In genomic region chr6:159972506-159973268, GRCh38 we compare ENCODE assay signal across 15 cellular contexts. TPM values are rescaled to one million over a fixed set of nuclear protein-coding genes. Genes with fewer than 3 reads are reported as not detected.
DNase-seq lines count a peak whose midpoint lies in the region; ATAC-seq, FAIRE-seq and TF ChIP-seq lines count a peak whose summit lies in the region.
"Had no signal": no experiment of that assay in that cellular context is flagged by ENCODE, and none has a peak within 500 bp of the region (broad histone marks: within the 10 kb centered on the region; RNA-seq: fewer than 3 reads in every experiment).

No MANE protein-coding gene starts in this region.

- TF ChIP-seq CTCF in Loucy (conservative IDR thresholded peaks at IDR 0.05; ENCODE audit: low read length) = no peak
- no peak for TF ChIP-seq CTCF in body of pancreas (IDR thresholded peaks at IDR 0.05)
- TF ChIP-seq CTCF in suprapubic skin (IDR thresholded peaks at IDR 0.05) = no peak
- no peak for TF ChIP-seq CTCF in OCI-LY7 (conservative IDR thresholded peaks at IDR 0.05; ENCODE audit: low read length)

- no peak for TF ChIP-seq EP300 in suprapubic skin (IDR thresholded peaks at IDR 0.05)

- peaks cover 2% of the 10 kb centered on the region for H3K27me3 Mint-ChIP-seq in activated CD4-positive, alpha-beta T cell treated with anti-CD3 and anti-CD28 coated beads, Interleukin-2, amount 10 ng/mL, durations not matched to agents 24 days and 14 days

- H2AFZ ChIP-seq in Loucy (ENCODE audit: low read length) (no peak overlapping the region), neuronal stem cell (ENCODE audit: low read length) (no peak overlapping the region), OCI-LY7 (ENCODE audit: low read length) (no peak overlapping the region)

- H2BK15ac ChIP-seq in neuronal stem cell (ENCODE audit: low read length) = no peak overlapping the region

- FAIRE-seq in HTR-8/SVneo (lab: Jason Lieb, UNC) = no peak

- no peaks in the 10 kb centered on the region for H3K9me2 ChIP-seq in Loucy (replicated peaks; ENCODE audit: low read depth, low read length)
- H3K9me2 ChIP-seq in OCI-LY7 (ENCODE audit: insufficient read depth, low read length) = no peaks in the 10 kb centered on the region

- no peaks in the 10 kb centered on the region for H3F3A ChIP-seq in Loucy (ENCODE audit: low read depth)

- H3K4me2 ChIP-seq in Loucy (ENCODE audit: low read depth, low read length, poor library complexity, severe bottlenecking) = peak overlapping the region; percentile 78
- no peak overlapping the region for H3K4me2 ChIP-seq in neuronal stem cell (ENCODE audit: insufficient read depth, low read length, poor library complexity, severe bottlenecking)
- H3K4me2 ChIP-seq in OCI-LY7 (ENCODE audit: low read length) = no peak overlapping the region

- H3K79me2 ChIP-seq in Loucy (ENCODE audit: insufficient read depth, low read length) (peaks cover 73% of the 10 kb centered on the region), OCI-LY7 (ENCODE audit: insufficient read depth, low read depth, low read length) (peaks cover 69% of the 10 kb centered on the region; the same call in 1 of the 2 replicates)

- no peak overlapping the region for H3K4ac ChIP-seq in neuronal stem cell (ENCODE audit: low read length)

- H3K4me3 ChIP-seq in Loucy (ENCODE audit: low read length, poor library complexity, severe bottlenecking) = no peak overlapping the region
- H3K4me3 ChIP-seq in body of pancreas = no peak overlapping the region
- H3K4me3 ChIP-seq in neuronal stem cell (ENCODE audit: low read length in 2 of 2) = no peak overlapping the region
- H3K4me3 ChIP-seq in suprapubic skin = no peak overlapping the region
- no peak overlapping the region for H3K4me3 ChIP-seq in OCI-LY7 (ENCODE audit: low read depth, low read length, poor library complexity, severe bottlenecking)

- intact Hi-C loops in activated CD4-positive, alpha-beta T cell treated with anti-CD3 and anti-CD28 coated beads, Interleukin-2, amount 10 ng/mL, durations not matched to agents 24 days and 14 days (cut with micrococcal nuclease) = loop anchor here (10.0 kb wide), 1 partner anchor 928 kb away; the partner anchor contains the start of gene TAGAP
- intact Hi-C loops in body of pancreas (cut with DNase I) (no loop called here), OCI-LY7 (cut with micrococcal nuclease; ENCODE audit: unreplicated experiment) (loop anchor here (10.0 kb wide), 1 partner anchor 772 kb away; no protein-coding TSS in a partner anchor)

- no peaks in the 10 kb centered on the region for H3K27me3 ChIP-seq in Loucy (ENCODE audit: insufficient read depth, low read length, poor library complexity, severe bottlenecking)
- no peaks in the 10 kb centered on the region for H3K27me3 ChIP-seq in body of pancreas
- H3K27me3 ChIP-seq in neuronal stem cell (ENCODE audit: control insufficient read depth in 3 of 3, insufficient read depth in 3 of 3, low read depth in 1 of 3, low read length in 3 of 3) = no peaks in the 10 kb centered on the region
- no peaks in the 10 kb centered on the region for H3K27me3 ChIP-seq in suprapubic skin

- no peak for DNase-seq in activated CD4-positive, alpha-beta T cell treated with anti-CD3 and anti-CD28 coated beads, Interleukin-2, amount 10 ng/mL, durations not matched to agents 24 days and 14 days
- DNase-seq in activated CD4-positive, alpha-beta T cell treated with anti-CD3 and anti-CD28 coated beads for 48 hours = no peak
- DNase-seq in body of pancreas (no peak), neuronal stem cell (ENCODE audit: low spot score) (no peak), suprapubic skin (ENCODE audit: low spot score in 2 of 2) (no peak), HTR-8/SVneo (ENCODE audit: insufficient read length, low spot score) (no peak), OCI-LY7 (ENCODE audit: low spot score) (no peak)
- DNase-seq: activated CD4-positive, alpha-beta T cell treated with anti-CD3 and anti-CD28 coated beads, Interleukin-2, amount 50 U/mL, for 1 hour; amniotic stem cell; DMS79; effector CD8-positive, alpha-beta T cell; H7; left colon; occipital lobe had no signal

- H4K8ac ChIP-seq in neuronal stem cell (ENCODE audit: low read depth, low read length) = no peak overlapping the region

- H3K27ac ChIP-seq in body of pancreas (peak overlapping the region; percentile 13 to 50 (median 30)), neuronal stem cell (replicated peaks; ENCODE audit: low read length) (no peak overlapping the region), suprapubic skin (no peak overlapping the region), OCI-LY7 (ENCODE audit: low read depth, low read length, poor library complexity, severe bottlenecking) (no peak overlapping the region)

- H3K9me3 ChIP-seq in Loucy (ENCODE audit: insufficient read depth, low read depth, low read length) (no peaks in the 10 kb centered on the region), body of pancreas (no peaks in the 10 kb centered on the region), neuronal stem cell (replicated peaks in 1 of 2; ENCODE audit: control insufficient read depth in 2 of 2, insufficient read depth in 1 of 2, low read depth in 1 of 2, low read length in 2 of 2) (no peaks in the 10 kb centered on the region), suprapubic skin (no peaks in the 10 kb centered on the region), OCI-LY7 (ENCODE audit: low read length) (no peaks in the 10 kb centered on the region)

- no peak overlapping the region for H2BK5ac ChIP-seq in neuronal stem cell (ENCODE audit: low read length)

- no peak overlapping the region for H2AK5ac ChIP-seq in neuronal stem cell (ENCODE audit: low read depth, low read length)

- no peak for ATAC-seq in body of pancreas
- ATAC-seq: left colon had no signal

- H3K36me3 ChIP-seq in Loucy (ENCODE audit: insufficient read depth, low read length) (no peaks in the 10 kb centered on the region), body of pancreas (replicated peaks in 1 of 2; ENCODE audit: insufficient read depth in 1 of 2, low read depth in 2 of 2) (no peaks in the 10 kb centered on the region), neuronal stem cell (replicated peaks in 1 of 2; ENCODE audit: control insufficient read depth in 2 of 2, insufficient read depth in 2 of 2, low read length in 2 of 2) (peaks cover 0 to 13% of the 10 kb centered on the region in 2 donors), suprapubic skin (no peaks in the 10 kb centered on the region), OCI-LY7 (ENCODE audit: insufficient read depth, low read length) (no peaks in the 10 kb centered on the region)

- H2BK120ac ChIP-seq in neuronal stem cell (ENCODE audit: low read depth, low read length) = no peak overlapping the region

- H3K9ac ChIP-seq in Loucy (ENCODE audit: low read depth, low read length, poor library complexity, severe bottlenecking) = no peak overlapping the region
- H3K9ac ChIP-seq in neuronal stem cell (ENCODE audit: low read depth, low read length, poor library complexity) = peak overlapping the region; percentile 21

- no peak overlapping the region for H3K23ac ChIP-seq in neuronal stem cell (ENCODE audit: low read depth, low read length, poor library complexity)

- no peak overlapping the region for H2BK12ac ChIP-seq in neuronal stem cell (ENCODE audit: low read length)

- H3K4me1 ChIP-seq in Loucy (ENCODE audit: insufficient read depth, low read length, poor library complexity, severe bottlenecking) = peaks cover 44% of the 10 kb centered on the region
- peaks cover 55% of the 10 kb centered on the region for H3K4me1 ChIP-seq in body of pancreas
- peaks cover 15 to 27% of the 10 kb centered on the region in 2 donors for H3K4me1 ChIP-seq in neuronal stem cell (ENCODE audit: control insufficient read depth in 2 of 2, insufficient read depth in 1 of 2, low read depth in 1 of 2, low read length in 2 of 2)
- H3K4me1 ChIP-seq in suprapubic skin = peaks cover 44% of the 10 kb centered on the region
- H3K4me1 ChIP-seq in OCI-LY7 (ENCODE audit: insufficient read depth, low read length, poor library complexity, severe bottlenecking) = peaks cover 17% of the 10 kb centered on the region

- CTCF ChIA-PET in OCI-LY7 (lab: Charles Lee; ENCODE audit: unreplicated experiment) = no interaction called here

- peaks cover 12% of the 10 kb centered on the region for H3K79me1 ChIP-seq in neuronal stem cell (ENCODE audit: low read depth, low read length)

- peaks cover 29% of the 10 kb centered on the region for H3K36me3 Mint-ChIP-seq in activated CD4-positive, alpha-beta T cell treated with anti-CD3 and anti-CD28 coated beads, Interleukin-2, amount 10 ng/mL, durations not matched to agents 24 days and 14 days (ENCODE audit: low read depth)

- H3K4me1 Mint-ChIP-seq in activated CD4-positive, alpha-beta T cell treated with anti-CD3 and anti-CD28 coated beads, Interleukin-2, amount 10 ng/mL, durations not matched to agents 24 days and 14 days = peaks cover 66% of the 10 kb centered on the region

- no peaks in the 10 kb centered on the region for H3K9me3 Mint-ChIP-seq in activated CD4-positive, alpha-beta T cell treated with anti-CD3 and anti-CD28 coated beads, Interleukin-2, amount 10 ng/mL, durations not matched to agents 24 days and 14 days

- H3K4me3 Mint-ChIP-seq in activated CD4-positive, alpha-beta T cell treated with anti-CD3 and anti-CD28 coated beads, Interleukin-2, amount 10 ng/mL, durations not matched to agents 24 days and 14 days = peak overlapping the region; percentile 61

- 63 to 79% methylated on average over 9 of the region's 9 CpGs for WGBS in body of pancreas, 2 donors
- WGBS in neuronal stem cell (ENCODE audit: extremely low coverage in 2 of 2, insufficient read length in 2 of 2, insufficient replicate concordance in 1 of 2), 2 donors = no CpG with 5 or more reads among the region's 9 CpGs
- 87% methylated on average over 9 of the region's 9 CpGs for whole genome bisulfite sequencing in suprapubic skin

- H4K20me1 ChIP-seq in Loucy (ENCODE audit: insufficient read depth, low read length, poor library complexity, severe bottlenecking) (peaks cover 50% of the 10 kb centered on the region), OCI-LY7 (ENCODE audit: insufficient read depth, low read length) (peaks cover 14% of the 10 kb centered on the region)

- no peak overlapping the region for H3K14ac ChIP-seq in neuronal stem cell (ENCODE audit: low read length)

- TF ChIP-seq POLR2A in body of pancreas (IDR thresholded peaks at IDR 0.05) (no peak), suprapubic skin (IDR thresholded peaks at IDR 0.05) (no peak)

- BruUV-seq in OCI-LY7 (replicated peaks; lab: Mats Ljungman, UMichigan) = no TSS peak

- POLR2A ChIA-PET in OCI-LY7 (lab: Charles Lee) = interaction anchor here (1.0 to 2.3 kb wide), 2 partner anchors 10 to 18 kb away, joined by 3 to 14 read pairs; no protein-coding TSS in a partner anchor

- H3K18ac ChIP-seq in neuronal stem cell (ENCODE audit: low read length) = no peak overlapping the region

- no peak overlapping the region for H4K91ac ChIP-seq in neuronal stem cell (ENCODE audit: low read depth, low read length, poor library complexity)

- peak overlapping the region; percentile 91 for H3K27ac Mint-ChIP-seq in activated CD4-positive, alpha-beta T cell treated with anti-CD3 and anti-CD28 coated beads, Interleukin-2, amount 10 ng/mL, durations not matched to agents 24 days and 14 days

RNA-seq across cellular contexts. Expression of gene IGF2R, which starts 3.8 kb away (rescaled TPM):
- 75.1 and 77.9 TPM in 2 replicates for total RNA-seq in activated CD4-positive, alpha-beta T cell treated with anti-CD3 and anti-CD28 coated beads, Interleukin-2, amount 10 ng/mL, durations not matched to agents 24 days and 14 days
- total RNA-seq in body of pancreas = 10 to 100 TPM; 50.8 TPM
- 14.0 TPM for polyA plus RNA-seq in neuronal stem cell (2013, experiment 1 of 2)
- 13.5 TPM for polyA plus RNA-seq in neuronal stem cell (2013, experiment 2 of 2)
- total RNA-seq in suprapubic skin = 100 to 1,000 TPM in 1 of 4 donors, 10 to 100 TPM in 3; 58.2 to 137 (median 90.6) TPM
- total RNA-seq in OCI-LY7 (2014; rRNA removed; shearing (Covaris generic)) = 17.9 and 19.3 TPM in 2 replicates
- 33.8 and 37.6 TPM in 2 replicates for total RNA-seq in OCI-LY7 (2022)

Comparison
In these comparisons a context has a peak if more than half of its experiments do, and no peak if none do; other contexts are left out.
1. H3K27ac ChIP-seq: peak in body of pancreas (4 of 4); none in neuronal stem cell (single experiment), suprapubic skin (single experiment) and OCI-LY7 (single experiment).